Comparison of ENCODE assay signal across 8 cellular contexts in the genomic region with DNA sequence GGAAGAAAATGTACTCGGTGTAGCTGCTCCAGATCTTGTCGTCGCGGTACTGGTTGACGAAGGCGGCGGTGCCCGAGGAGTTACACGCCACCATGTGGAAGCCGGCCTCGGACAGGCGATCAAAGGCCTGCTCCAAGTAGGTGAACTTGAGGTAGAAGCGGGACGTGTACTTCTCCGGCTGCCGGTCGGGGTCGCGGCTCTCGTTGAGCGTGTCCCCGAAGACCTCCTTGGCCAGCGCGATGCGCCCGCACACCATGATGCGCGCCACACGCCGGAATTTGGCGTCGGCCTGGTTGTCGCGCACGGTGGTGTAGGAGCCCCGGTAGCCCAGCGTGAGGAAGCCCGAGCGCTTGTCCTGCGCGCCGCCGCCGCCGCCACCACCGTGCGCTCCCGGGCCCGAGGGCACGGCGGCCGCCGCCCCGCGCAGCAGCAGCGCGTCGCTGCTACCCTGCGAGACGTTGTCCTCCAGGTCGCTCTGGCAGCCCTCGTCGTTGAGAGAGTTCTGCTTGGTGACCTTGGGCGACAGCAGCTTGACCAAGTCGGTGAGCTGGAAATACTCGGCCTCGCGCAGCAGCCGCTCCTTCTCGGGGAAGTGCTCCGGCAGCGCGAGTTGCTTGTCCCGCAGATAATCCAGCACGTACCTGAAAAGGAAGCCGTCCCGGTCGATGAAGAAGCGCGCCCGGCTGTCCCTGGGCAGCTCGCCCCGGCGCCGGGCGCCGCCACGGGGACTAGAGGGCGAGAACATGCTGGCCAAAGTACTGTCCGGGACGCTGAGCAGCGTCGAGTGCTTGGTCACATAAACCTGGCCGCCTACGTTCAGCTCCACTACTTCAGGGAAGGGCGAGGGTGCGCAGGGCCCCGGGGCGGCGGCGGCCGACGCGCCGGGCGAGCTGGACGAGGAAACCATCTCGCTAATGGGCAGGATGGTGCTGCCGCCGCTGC. TPM values are rescaled to one million over a fixed set of nuclear protein-coding genes. Genes with fewer than 3 reads are reported as not detected.
DNase-seq lines count a peak whose midpoint lies in the region; ATAC-seq and TF ChIP-seq lines count a peak whose summit lies in the region.

No MANE protein-coding gene starts in this region.

- H3K36me3 ChIP-seq in MM.1S (replicated peaks; ENCODE audit: insufficient read depth, low read length) (no peaks in the 10 kb centered on the region), left lung (no peaks in the 10 kb centered on the region), suprapubic skin (no peaks in the 10 kb centered on the region)

- H3K9ac ChIP-seq in MM.1S (ENCODE audit: low read length), result peak overlapping the region; percentile 70

- peak overlapping the region; percentile 99 for H3K4me2 ChIP-seq in MM.1S (ENCODE audit: low read depth, low read length)

- ATAC-seq in left lung (peak; percentile 56), HG03521 (IDR thresholded peaks at IDR 0.05; ENCODE audit: unreplicated experiment) (no peak), GM18520 (IDR thresholded peaks at IDR 0.05; ENCODE audit: unreplicated experiment) (no peak)

- H4K20me1 ChIP-seq in MM.1S (ENCODE audit: insufficient read depth, low read length), result no peaks in the 10 kb centered on the region

- peaks cover 8% of the 10 kb centered on the region; the same call in 1 of the 2 replicates for H3F3A ChIP-seq in MM.1S (ENCODE audit: insufficient read depth, low read length)

- no peaks in the 10 kb centered on the region for H3K79me2 ChIP-seq in MM.1S (ENCODE audit: low read length)

- TF ChIP-seq CTCF in MM.1S (IDR thresholded peaks at IDR 0.05; ENCODE audit: low read length) (peak; percentile 16; the same call in 1 of the 2 replicates), left lung (IDR thresholded peaks at IDR 0.05) (no peak), suprapubic skin (IDR thresholded peaks at IDR 0.05) (no peak)

- H3K4me1 ChIP-seq in MM.1S (ENCODE audit: low read length), result peaks cover 5% of the 10 kb centered on the region
- H3K4me1 ChIP-seq in left lung, result peaks cover 0 to 19% of the 10 kb centered on the region in 2 donors
- peaks cover 25% of the 10 kb centered on the region for H3K4me1 ChIP-seq in suprapubic skin

- TF ChIP-seq EP300 in suprapubic skin (IDR thresholded peaks at IDR 0.05), result no peak

- TF ChIP-seq POLR2A in suprapubic skin (IDR thresholded peaks at IDR 0.05), result no peak

- H2AFZ ChIP-seq in MM.1S (ENCODE audit: low read length), result peak overlapping the region; percentile 89

- H3K9me3 ChIP-seq in MM.1S (replicated peaks; ENCODE audit: insufficient read depth, low read length) (no peaks in the 10 kb centered on the region), left lung (no peaks in the 10 kb centered on the region), suprapubic skin (no peaks in the 10 kb centered on the region)

- H3K4me3 ChIP-seq in MM.1S (ENCODE audit: low read length), result peak overlapping the region; percentile 59
- H3K4me3 ChIP-seq in left lung, result peak overlapping the region; percentile 27 to 39
- peak overlapping the region; percentile 63 for H3K4me3 ChIP-seq in suprapubic skin

- intact Hi-C loops in left lung (cut with DNase I), result no loop called here

- peak; percentile 54 for DNase-seq in activated CD8-positive, alpha-beta memory T cell treated with anti-CD3 and anti-CD28 coated beads for 24 hours
- no peak for DNase-seq in activated CD8-positive, alpha-beta memory T cell treated with anti-CD3 and anti-CD28 coated beads, Interleukin-2, amount 50 U/mL, for 4 hours
- DNase-seq in MM.1S, result peak; percentile 61
- peak; percentile 28 to 77 for DNase-seq in left lung
- DNase-seq in suprapubic skin (ENCODE audit: low spot score in 2 of 2), result peak in 1 of 2 donors; percentile 59

- H3K27me3 ChIP-seq in MM.1S (replicated peaks; ENCODE audit: insufficient read depth, low read length) (no peaks in the 10 kb centered on the region), left lung (peaks cover 30 to 92% of the 10 kb centered on the region in 2 donors), suprapubic skin (peaks cover 73% of the 10 kb centered on the region)

- H3K9me2 ChIP-seq in MM.1S (replicated peaks; ENCODE audit: insufficient read depth, low read length), result no peaks in the 10 kb centered on the region

- WGBS in suprapubic skin, result 1% methylated on average over 38 of the region's 110 CpGs

- peak overlapping the region; percentile 77 for H3K27ac ChIP-seq in MM.1S (ENCODE audit: low read length)
- peak overlapping the region; percentile 29 for H3K27ac ChIP-seq in cingulate gyrus (ENCODE audit: low read depth, low read length)
- H3K27ac ChIP-seq in left lung, result no peak overlapping the region
- H3K27ac ChIP-seq in suprapubic skin, result no peak overlapping the region

RNA-seq across cellular contexts. Expression of a gene that starts 0.8 kb away (rescaled TPM):
- total RNA-seq in left lung (under 1 TPM in 1 of 2 donors, not detected in 1; 0.20 TPM), suprapubic skin (1 to 10 TPM in 1 of 4 donors, under 1 TPM in 3; 0.34 to 1.6 (median 0.48) TPM)

Comparison
In these comparisons a context has a peak if more than half of its experiments do, and no peak if none do; other contexts are left out.
1. H3K27ac ChIP-seq: peak in MM.1S (single experiment) and cingulate gyrus (single experiment); none in left lung (0 of 2) and suprapubic skin (single experiment).
2. Peak in every context shown above with its lines, with median percentiles within 50 percentile points of each other: H3K4me3 ChIP-seq.